20 cellular contexts compared by ENCODE assay signal in genomic region chr16:31913668-31914067, GRCh38. TPM values are rescaled to one million over a fixed set of nuclear protein-coding genes. Genes with fewer than 3 reads are reported as not detected.
DNase-seq lines count a peak whose midpoint lies in the region; ATAC-seq, FAIRE-seq and TF ChIP-seq lines count a peak whose summit lies in the region.
"Had no signal": no experiment of that assay in that cellular context is flagged by ENCODE, and none has a peak within 500 bp of the region (broad histone marks: within the 10 kb centered on the region; RNA-seq: fewer than 3 reads in every experiment).

No MANE protein-coding gene starts in this region.

- peaks cover 2 to 14% (median 11%) of the 10 kb centered on the region in 4 donors for H3K4me1 Mint-ChIP-seq in CD4-positive, CD25-positive, alpha-beta regulatory T cell
- H3K4me1 Mint-ChIP-seq in stimulated activated naive B cell treated with anti-CD40 and anti-IgM and Interleukin-4, amounts not matched to agents 10 μg/mL and 1 μg/mL and 100 μg/mL, for 72 hours, result peaks cover 6 to 21% of the 10 kb centered on the region in 2 donors
- H3K4me1 Mint-ChIP-seq in GM23338, result no peaks in the 10 kb centered on the region

- H3K36me3 ChIP-seq in CD4-positive, CD25-positive, alpha-beta regulatory T cell (ENCODE audit: control insufficient read depth, insufficient read depth, low read length), result peaks cover 81% of the 10 kb centered on the region
- H3K36me3 ChIP-seq in adipocyte (ENCODE audit: control insufficient read depth, insufficient read depth, low read length, severe bottlenecking) (peaks cover 92% of the 10 kb centered on the region), kidney (ENCODE audit: control insufficient read depth in 1 of 2, insufficient read depth in 2 of 2, low read length in 2 of 2) (peaks cover 30 to 40% of the 10 kb centered on the region in 2 donors), ascending aorta (peaks cover 47 to 70% of the 10 kb centered on the region in 2 donors), GM23338 (ENCODE audit: insufficient read depth) (peaks cover 42% of the 10 kb centered on the region)

- H3K4me3 ChIP-seq in CD4-positive, CD25-positive, alpha-beta regulatory T cell (ENCODE audit: low read depth, low read length), result peak overlapping the region; percentile 15
- H3K4me3 ChIP-seq in adipocyte (ENCODE audit: low read length), result peak overlapping the region; percentile 76
- peak overlapping the region; percentile 5 to 14 for H3K4me3 ChIP-seq in kidney (ENCODE audit: low read length in 2 of 2)
- no peak overlapping the region for H3K4me3 ChIP-seq in ascending aorta
- H3K4me3 ChIP-seq in GM23338, result no peak overlapping the region

- no peaks in the 10 kb centered on the region for H3K4me1 ChIP-seq in CD4-positive, CD25-positive, alpha-beta regulatory T cell (ENCODE audit: control insufficient read depth, insufficient read depth, low read length, poor library complexity, severe bottlenecking)
- H3K4me1 ChIP-seq in adipocyte (ENCODE audit: control insufficient read depth, insufficient read depth, low read length) (no peaks in the 10 kb centered on the region), kidney (ENCODE audit: control insufficient read depth in 1 of 2, insufficient read depth in 1 of 2, low read depth in 1 of 2, low read length in 2 of 2) (no peaks in the 10 kb centered on the region), ascending aorta (no peaks in the 10 kb centered on the region), GM23338 (ENCODE audit: insufficient read depth) (no peaks in the 10 kb centered on the region)

- H3K9me2 ChIP-seq in GM23338 (ENCODE audit: insufficient read depth), result no peaks in the 10 kb centered on the region
- H3K9me2 ChIP-seq: SK-N-SH had no signal

- no peaks in the 10 kb centered on the region for H3F3A ChIP-seq in GM23338 (replicated peaks; ENCODE audit: low read depth)

- FAIRE-seq in kidney (lab: Jason Lieb, UNC), result no peak
- FAIRE-seq: GM19239, H54, RCC 7860 had no signal

- no peaks in the 10 kb centered on the region for H3K27me3 Mint-ChIP-seq in CD4-positive, CD25-positive, alpha-beta regulatory T cell
- H3K27me3 Mint-ChIP-seq in stimulated activated naive B cell treated with anti-CD40 and anti-IgM and Interleukin-4, amounts not matched to agents 10 μg/mL and 1 μg/mL and 100 μg/mL, for 72 hours, result peaks cover 0 to 3% of the 10 kb centered on the region in 2 donors
- H3K27me3 Mint-ChIP-seq in GM23338 (ENCODE audit: insufficient read depth, low read depth, poor library complexity), result no peaks in the 10 kb centered on the region

- TF ChIP-seq CTCF in kidney (IDR thresholded peaks at IDR 0.05; ENCODE audit: borderline replicate concordance, extremely low read depth, insufficient read depth) (no peak), ascending aorta (IDR thresholded peaks at IDR 0.05) (no peak), GM23338 (conservative IDR thresholded peaks at IDR 0.05; ENCODE audit: low read depth in 2 of 2) (no peak)

- intact Hi-C loops in kidney (cut with DNase I) (no loop called here), ascending aorta (cut with DNase I) (no loop called here)

- H3K27me3 ChIP-seq in CD4-positive, CD25-positive, alpha-beta regulatory T cell (ENCODE audit: control insufficient read depth, insufficient read depth, low read length), result no peaks in the 10 kb centered on the region
- H3K27me3 ChIP-seq in adipocyte (replicated peaks; ENCODE audit: control insufficient read depth, insufficient read depth, low read length), result no peaks in the 10 kb centered on the region
- no peaks in the 10 kb centered on the region for H3K27me3 ChIP-seq in ascending aorta
- no peaks in the 10 kb centered on the region for H3K27me3 ChIP-seq in GM23338 (ENCODE audit: insufficient read depth)

- H3K27ac ChIP-seq in CD4-positive, CD25-positive, alpha-beta regulatory T cell (ENCODE audit: insufficient read depth, low read length, poor library complexity, severe bottlenecking), result no peak overlapping the region
- H3K27ac ChIP-seq in kidney (ENCODE audit: low read depth in 2 of 2, low read length in 2 of 2) (no peak overlapping the region), ascending aorta (no peak overlapping the region), GM23338 (ENCODE audit: low read depth) (no peak overlapping the region)

- no peak overlapping the region for H3K27ac Mint-ChIP-seq in CD4-positive, CD25-positive, alpha-beta regulatory T cell
- peak overlapping the region; percentile 9 for H3K27ac Mint-ChIP-seq in stimulated activated naive B cell treated with anti-CD40 and anti-IgM and Interleukin-4, amounts not matched to agents 10 μg/mL and 1 μg/mL and 100 μg/mL, for 72 hours
- no peak overlapping the region for H3K27ac Mint-ChIP-seq in GM23338

- no peaks in the 10 kb centered on the region for H4K20me1 ChIP-seq in GM23338 (replicated peaks; ENCODE audit: insufficient read depth)

- ATAC-seq in CD4-positive, CD25-positive, alpha-beta regulatory T cell (ENCODE audit: low read depth in 2 of 2), result no peak
- ATAC-seq in stimulated activated naive B cell treated with anti-CD40 and anti-IgM and Interleukin-4, amounts not matched to agents 10 μg/mL and 1 μg/mL and 100 μg/mL, for 72 hours (replicated peaks), result no peak
- no peak for ATAC-seq in GM21576 (IDR thresholded peaks at IDR 0.05; ENCODE audit: unreplicated experiment)
- ATAC-seq in GM23338, result no peak

- DNase-seq in CD4-positive, CD25-positive, alpha-beta regulatory T cell, result no peak
- DNase-seq in adipocyte (ENCODE audit: low read depth) (no peak), kidney (no peak), ascending aorta (ENCODE audit: low spot score in 2 of 2) (no peak), GM23338 (ENCODE audit: low spot score) (no peak)
- DNase-seq in stimulated activated naive B cell treated with anti-CD40 and anti-IgM and Interleukin-4, amounts not matched to agents 10 μg/mL and 1 μg/mL and 100 μg/mL, for 72 hours, result no peak
- DNase-seq: AML-193, DMS 273 treated with DMSO at 0.1 percent for 48 hours, GF-D8, Kasumi-1, MM.1S, NCI-H1092 treated with DMSO at 0.1 percent for 48 hours, NCI-H2081 treated with DMSO at 0.1 percent for 48 hours, NCI-H524, Right ventricle myocardium superior, SK-N-SH had no signal

- peaks cover 84% of the 10 kb centered on the region for H3K36me3 Mint-ChIP-seq in CD4-positive, CD25-positive, alpha-beta regulatory T cell
- H3K36me3 Mint-ChIP-seq in stimulated activated naive B cell treated with anti-CD40 and anti-IgM and Interleukin-4, amounts not matched to agents 10 μg/mL and 1 μg/mL and 100 μg/mL, for 72 hours, result peaks cover 93 to 94% of the 10 kb centered on the region in 2 donors
- peaks cover 97% of the 10 kb centered on the region for H3K36me3 Mint-ChIP-seq in GM23338 (ENCODE audit: low read depth)

- H3K9me3 Mint-ChIP-seq in CD4-positive, CD25-positive, alpha-beta regulatory T cell, result peaks cover 6 to 92% (median 57%) of the 10 kb centered on the region in 7 donors
- peaks cover 53 to 56% of the 10 kb centered on the region in 2 donors for H3K9me3 Mint-ChIP-seq in stimulated activated naive B cell treated with anti-CD40 and anti-IgM and Interleukin-4, amounts not matched to agents 10 μg/mL and 1 μg/mL and 100 μg/mL, for 72 hours
- H3K9me3 Mint-ChIP-seq in GM23338, result peaks cover 99% of the 10 kb centered on the region

- H3K4me2 ChIP-seq in GM23338, result no peak overlapping the region
- H3K4me2 ChIP-seq: SK-N-SH had no signal

- H3K4me3 Mint-ChIP-seq in CD4-positive, CD25-positive, alpha-beta regulatory T cell, result no peak overlapping the region
- no peak overlapping the region for H3K4me3 Mint-ChIP-seq in stimulated activated naive B cell treated with anti-CD40 and anti-IgM and Interleukin-4, amounts not matched to agents 10 μg/mL and 1 μg/mL and 100 μg/mL, for 72 hours
- no peak overlapping the region for H3K4me3 Mint-ChIP-seq in GM23338

- H3K79me2 ChIP-seq in GM23338 (replicated peaks; ENCODE audit: insufficient read depth), result peaks cover 47% of the 10 kb centered on the region

- H3K9me3 ChIP-seq in CD4-positive, CD25-positive, alpha-beta regulatory T cell (ENCODE audit: control insufficient read depth in 2 of 2, low read length in 2 of 2), result peaks cover 98 to 99% of the 10 kb centered on the region in 2 experiments
- H3K9me3 ChIP-seq in adipocyte (ENCODE audit: control insufficient read depth, low read length), result peaks cover 100% of the 10 kb centered on the region
- peaks cover 71 to 84% of the 10 kb centered on the region in 2 donors for H3K9me3 ChIP-seq in kidney (ENCODE audit: control insufficient read depth in 1 of 2, low read length in 2 of 2)
- H3K9me3 ChIP-seq in ascending aorta, result peaks cover 85 to 100% of the 10 kb centered on the region in 2 donors

- no peak overlapping the region for H2AFZ ChIP-seq in GM23338

- H3K9ac ChIP-seq in adipocyte (ENCODE audit: low read length), result no peak overlapping the region
- H3K9ac ChIP-seq in kidney (ENCODE audit: low read length in 2 of 2), result no peak overlapping the region
- H3K9ac ChIP-seq: SK-N-SH had no signal

TF ChIP-seq in GM23338, 12 proteins besides CTCF, POLR2A, EP300 and RAD21:
- no peak for TF ChIP-seq POLR2AphosphoS5 (IDR thresholded peaks at IDR 0.05; ENCODE audit: low read depth)
TF ChIP-seq in GM23338: peak in this region for 0.

RNA-seq across cellular contexts. Expression of gene ZNF267, which starts 40.1 kb away (rescaled TPM):
- total RNA-seq in CD4-positive, CD25-positive, alpha-beta regulatory T cell, result 71.3 TPM
- 10 to 100 TPM; 13.9 to 18.8 (median 15.9) TPM for polyA plus RNA-seq in CD4-positive, CD25-positive, alpha-beta regulatory T cell
- 18.3 TPM for total RNA-seq in kidney
- polyA plus RNA-seq in kidney (ENCODE audit: insufficient read depth, low read depth, low replicate concordance), result 4.0 TPM
- 3.8 TPM for total RNA-seq in ascending aorta
- total RNA-seq in GM23338 (2014; rRNA removed; shearing (Covaris generic)), result 31.7 and 36.5 TPM in 2 replicates
- 10.2 and 13.8 TPM in 2 replicates for polyA plus RNA-seq in GM23338 (2016; fragmentation: Nextera tagmentation; extraction: Ambion mirVana)

Comparison
In these comparisons a context has a peak if more than half of its experiments do, and no peak if none do; other contexts are left out.
1. H3K4me3 ChIP-seq: peak in CD4-positive, CD25-positive, alpha-beta regulatory T cell (single experiment), adipocyte (single experiment) and kidney (2 of 2); none in ascending aorta (0 of 2) and GM23338 (single experiment).